ENCODE assay signal across 15 cellular contexts in the genomic region with DNA sequence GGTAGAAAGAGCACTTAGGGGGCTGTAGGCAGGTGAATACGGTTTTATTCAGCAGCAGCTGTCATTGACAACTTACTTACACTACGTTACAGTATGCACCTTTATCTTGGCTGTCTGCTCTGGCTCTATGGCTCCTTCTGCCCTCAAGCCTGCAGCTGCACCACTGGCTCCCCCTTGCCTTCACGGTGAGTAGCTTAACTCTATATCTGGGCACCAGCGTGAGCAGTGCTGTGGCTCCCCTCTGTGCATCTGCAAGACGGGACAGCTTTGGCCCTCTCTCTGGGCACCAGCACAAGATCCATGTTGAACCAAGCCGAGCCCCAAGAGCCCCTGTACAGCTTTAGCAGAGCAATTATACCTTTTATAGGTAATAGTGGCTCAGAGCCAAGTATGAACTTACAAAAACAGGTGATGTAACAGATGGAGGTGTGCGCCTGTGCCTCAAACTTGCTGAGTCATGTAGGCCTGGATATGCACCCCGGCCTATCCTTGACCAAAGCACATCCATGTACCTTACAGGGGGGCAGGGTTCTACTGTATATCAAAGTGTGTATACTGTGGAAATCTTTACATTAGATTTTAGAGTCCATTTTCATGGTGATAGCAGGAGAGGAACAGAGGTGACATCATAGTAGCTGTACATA.
A peak's percentile ranks its signal among the peaks of the same experiment; 100 is the strongest.
DNase-seq lines count a peak whose midpoint lies in the region; ATAC-seq, FAIRE-seq and TF ChIP-seq lines count a peak whose summit lies in the region.
"Had no signal": no experiment of that assay in that cellular context is flagged by ENCODE, and none has a peak within 500 bp of the region (broad histone marks: within the 10 kb centered on the region; RNA-seq: fewer than 3 reads in every experiment).

No MANE protein-coding gene starts in this region.

- H3K36me3 ChIP-seq in K562 (ENCODE audit: control insufficient read depth, insufficient read depth, low read length), result no peaks in the 10 kb centered on the region
- H3K36me3 ChIP-seq in upper lobe of right lung, result no peaks in the 10 kb centered on the region
- no peaks in the 10 kb centered on the region for H3K36me3 ChIP-seq in effector memory CD4-positive, alpha-beta T cell (ENCODE audit: control insufficient read depth, insufficient read depth, low read length)
- H3K36me3 ChIP-seq: suprapubic skin had no signal

- TF ChIP-seq RAD21 in K562 (CRISPR knock-in tag; conservative IDR thresholded peaks at IDR 0.05 in 1 of 2, IDR thresholded peaks at IDR 0.05 in 1 of 2), result peak; percentile 81 to 86

- no peak overlapping the region for H3K27ac ChIP-seq in K562 (ENCODE audit: extremely low read depth, low read depth, low read length)
- no peak overlapping the region for H3K27ac ChIP-seq in upper lobe of right lung
- H3K27ac ChIP-seq in effector memory CD4-positive, alpha-beta T cell (ENCODE audit: insufficient read depth, low read length, poor library complexity, severe bottlenecking), result no peak overlapping the region
- H3K27ac ChIP-seq: suprapubic skin had no signal

- BruUV-seq in K562 (replicated peaks; lab: Mats Ljungman, UMichigan), result no TSS peak

- DNase-seq in activated naive CD8-positive, alpha-beta T cell treated with anti-CD3 and anti-CD28 coated beads, Interleukin-2, amount 50 U/mL, for 24 hours, result no peak
- no peak for DNase-seq in activated naive CD8-positive, alpha-beta T cell treated with anti-CD3 and anti-CD28 coated beads for 36 hours
- DNase-seq in NB4 (ENCODE audit: low read depth), result peak; percentile 28
- DNase-seq in K562 (ENCODE audit: extremely low read depth in 1 of 4, low spot score in 3 of 4), result peak in 3 of 4 experiments; percentile 23 to 59 (median 25)
- no peak for DNase-seq in upper lobe of right lung
- DNase-seq in OCI-M2 (lab: John Stamatoyannopoulos, UW; ENCODE audit: unreplicated experiment), result no peak
- no peak for DNase-seq in HuH-7.5 (ENCODE audit: low spot score)
- DNase-seq in effector memory CD4-positive, alpha-beta T cell, result no peak
- DNase-seq: activated B cell treated with CpG ODN at 0.5 μM for 24 hours; activated gamma-delta T cell; GDM1; SHP77 treated with DMSO at 0.1 percent for 48 hours; stimulated activated CD4-positive, alpha-beta T cell treated with anti-CD3 and anti-CD28 coated beads, Interleukin-1b, Interleukin-23, amount 100 ng/mL, for 48 hours had no signal

- no peaks in the 10 kb centered on the region for H3K9me1 ChIP-seq in K562 (ENCODE audit: control insufficient read depth, insufficient read depth, low read length)

- peaks cover 5% of the 10 kb centered on the region for H3K9me3 Mint-ChIP-seq in activated naive CD8-positive, alpha-beta T cell treated with anti-CD3 and anti-CD28 coated beads, Interleukin-2, amount 50 U/mL, for 24 hours
- peaks cover 3% of the 10 kb centered on the region for H3K9me3 Mint-ChIP-seq in activated naive CD8-positive, alpha-beta T cell treated with anti-CD3 and anti-CD28 coated beads for 36 hours

- in situ Hi-C loops in K562 (cut with MboI), result no loop called here

- no peak for TF ChIP-seq CTCF in NB4 (IDR thresholded peaks at IDR 0.05; ENCODE audit: low read depth, low read length)
- TF ChIP-seq CTCF in K562 (IDR thresholded peaks at IDR 0.05 in 2 of 3, conservative IDR thresholded peaks at IDR 0.05 in 1 of 3; ENCODE audit: insufficient read depth in 2 of 3, low read depth in 1 of 3, low read length in 3 of 3), result peak; percentile 49 to 95 (median 89); a peak in 5 of 6 replicates
- no peak for TF ChIP-seq CTCF in upper lobe of right lung (IDR thresholded peaks at IDR 0.05)

- no peak overlapping the region for H3K4me3 ChIP-seq in NB4 (ENCODE audit: low read depth, low read length)
- H3K4me3 ChIP-seq in K562, result no peak overlapping the region
- H3K4me3 ChIP-seq in upper lobe of right lung, result no peak overlapping the region
- no peak overlapping the region for H3K4me3 ChIP-seq in effector memory CD4-positive, alpha-beta T cell (ENCODE audit: insufficient read depth, low read depth, low read length, poor library complexity, severe bottlenecking)
- H3K4me3 ChIP-seq: suprapubic skin had no signal

- CTCF ChIA-PET in K562 (lab: Yijun Ruan, JAX; ENCODE audit: low intra/inter-chr PET ratio), result no interaction called here

- peak overlapping the region; percentile 73 for H2AFZ ChIP-seq in K562 (ENCODE audit: low read depth, low read length)

- ATAC-seq in activated naive CD8-positive, alpha-beta T cell treated with anti-CD3 and anti-CD28 coated beads, Interleukin-2, amount 50 U/mL, for 24 hours, result peak; percentile 20
- peak; percentile 90 for ATAC-seq in K562
- ATAC-seq in upper lobe of right lung, result peak; percentile 35
- ATAC-seq: sciatic nerve had no signal

- H3K9me3 ChIP-seq in K562 (replicated peaks; ENCODE audit: control insufficient read depth, insufficient read depth, low read depth, low read length) (no peaks in the 10 kb centered on the region), upper lobe of right lung (no peaks in the 10 kb centered on the region)
- H3K9me3 ChIP-seq in effector memory CD4-positive, alpha-beta T cell (ENCODE audit: control insufficient read depth, low read length), result no peaks in the 10 kb centered on the region
- H3K9me3 ChIP-seq: suprapubic skin had no signal

- intact Hi-C loops in K562 (cut with micrococcal nuclease), result loop anchor here (1.0 kb wide), 1 partner anchor 331 kb away; no protein-coding TSS in a partner anchor
- intact Hi-C loops in upper lobe of right lung (cut with DNase I), result no loop called here

- no peak for TF ChIP-seq POLR2A in NB4 (IDR thresholded peaks at IDR 0.05; ENCODE audit: extremely low read depth, insufficient read length)
- no peak for TF ChIP-seq POLR2A in K562 (conservative IDR thresholded peaks at IDR 0.05)

- TF ChIP-seq EP300 in K562 (IDR thresholded peaks at IDR 0.05; ENCODE audit: low read length), result no peak

- H3K79me2 ChIP-seq in K562 (ENCODE audit: control insufficient read depth, insufficient read depth, low read length), result no peaks in the 10 kb centered on the region

- POLR2A ChIA-PET in K562 (lab: Yijun Ruan, JAX), result no interaction called here

- H3K27me3 ChIP-seq in K562 (ENCODE audit: control insufficient read depth in 2 of 2, insufficient read depth in 2 of 2, low read length in 2 of 2), result no peaks in the 10 kb centered on the region
- H3K27me3 ChIP-seq in upper lobe of right lung, result no peaks in the 10 kb centered on the region
- no peaks in the 10 kb centered on the region for H3K27me3 ChIP-seq in effector memory CD4-positive, alpha-beta T cell (replicated peaks; ENCODE audit: control insufficient read depth, insufficient read depth, low read length, poor library complexity, severe bottlenecking)
- H3K27me3 ChIP-seq: suprapubic skin had no signal

- H3K27me3 Mint-ChIP-seq in activated naive CD8-positive, alpha-beta T cell treated with anti-CD3 and anti-CD28 coated beads, Interleukin-2, amount 50 U/mL, for 24 hours, result no peaks in the 10 kb centered on the region
- H3K27me3 Mint-ChIP-seq in activated naive CD8-positive, alpha-beta T cell treated with anti-CD3 and anti-CD28 coated beads for 36 hours, result no peaks in the 10 kb centered on the region
- H3K27me3 Mint-ChIP-seq: activated B cell treated with CpG ODN at 0.5 μM for 24 hours had no signal

- no peak overlapping the region for H3K9ac ChIP-seq in K562 (ENCODE audit: insufficient read depth in 1 of 2, low read depth in 2 of 2, low read length in 2 of 2)

- H3K4me1 ChIP-seq in K562 (replicated peaks in 1 of 2; ENCODE audit: control insufficient read depth in 2 of 2, insufficient read depth in 2 of 2, low read length in 2 of 2), result peaks cover 0 to 23% of the 10 kb centered on the region in 2 experiments; a peak in 3 of 5 replicates
- no peaks in the 10 kb centered on the region for H3K4me1 ChIP-seq in upper lobe of right lung
- H3K4me1 ChIP-seq in effector memory CD4-positive, alpha-beta T cell (ENCODE audit: control insufficient read depth, insufficient read depth, low read length, poor library complexity, severe bottlenecking), result no peaks in the 10 kb centered on the region
- H3K4me1 ChIP-seq: suprapubic skin had no signal

- 21% methylated on average over 8 of the region's 8 CpGs for WGBS in K562 (ENCODE audit: insufficient coverage, low coverage, missing lambda C conversion rate)

- H3K4me1 Mint-ChIP-seq in activated naive CD8-positive, alpha-beta T cell treated with anti-CD3 and anti-CD28 coated beads, Interleukin-2, amount 50 U/mL, for 24 hours, result no peaks in the 10 kb centered on the region
- H3K4me1 Mint-ChIP-seq in activated naive CD8-positive, alpha-beta T cell treated with anti-CD3 and anti-CD28 coated beads for 36 hours, result no peaks in the 10 kb centered on the region

- no peak overlapping the region for H3K27ac Mint-ChIP-seq in activated naive CD8-positive, alpha-beta T cell treated with anti-CD3 and anti-CD28 coated beads, Interleukin-2, amount 50 U/mL, for 24 hours
- no peak overlapping the region for H3K27ac Mint-ChIP-seq in activated naive CD8-positive, alpha-beta T cell treated with anti-CD3 and anti-CD28 coated beads for 36 hours
- H3K27ac Mint-ChIP-seq: activated B cell treated with CpG ODN at 0.5 μM for 24 hours had no signal

- H4K20me1 ChIP-seq in K562 (replicated peaks; ENCODE audit: control insufficient read depth, insufficient read depth, low read length), result no peaks in the 10 kb centered on the region

- H3K4me2 ChIP-seq in K562 (ENCODE audit: insufficient read depth, low read length), result no peak overlapping the region

- no peak for FAIRE-seq in K562 (lab: Jason Lieb, UNC)

- H3K4me3 Mint-ChIP-seq in activated naive CD8-positive, alpha-beta T cell treated with anti-CD3 and anti-CD28 coated beads, Interleukin-2, amount 50 U/mL, for 24 hours, result no peak overlapping the region
- no peak overlapping the region for H3K4me3 Mint-ChIP-seq in activated naive CD8-positive, alpha-beta T cell treated with anti-CD3 and anti-CD28 coated beads for 36 hours
- H3K4me3 Mint-ChIP-seq: activated B cell treated with CpG ODN at 0.5 μM for 24 hours had no signal

- no peaks in the 10 kb centered on the region for H3K36me3 Mint-ChIP-seq in activated naive CD8-positive, alpha-beta T cell treated with anti-CD3 and anti-CD28 coated beads, Interleukin-2, amount 50 U/mL, for 24 hours (ENCODE audit: low read depth)
- peaks cover 2% of the 10 kb centered on the region for H3K36me3 Mint-ChIP-seq in activated naive CD8-positive, alpha-beta T cell treated with anti-CD3 and anti-CD28 coated beads for 36 hours

TF ChIP-seq in K562, 482 proteins besides CTCF, POLR2A, EP300 and RAD21 (continues in another document):
- TF ChIP-seq BACH1 (tag; IDR thresholded peaks at IDR 0.05) (peak; percentile 92), PCBP1 (IDR thresholded peaks at IDR 0.05; ENCODE audit: low read depth, low read length, poor library complexity, severe bottlenecking) (no peak), RBM25 (IDR thresholded peaks at IDR 0.05; ENCODE audit: low read depth, low read length, severe bottlenecking) (no peak), HDAC8 (tag; IDR thresholded peaks at IDR 0.05) (peak; percentile 51; the same call in 1 of the 2 replicates), SIN3B (IDR thresholded peaks at IDR 0.05; ENCODE audit: low read depth) (no peak), HSF4 (CRISPR knock-in tag; IDR thresholded peaks at IDR 0.05; ENCODE audit: borderline replicate concordance) (0 out of 2 replicates have a peak, but pooled peaks have one; percentile 43), ZNF165 (CRISPR knock-in tag; IDR thresholded peaks at IDR 0.05; ENCODE audit: borderline replicate concordance) (no peak), POLR2G (IDR thresholded peaks at IDR 0.05; ENCODE audit: low read depth, low read length) (no peak)

Comparison
In these comparisons a context has a peak if more than half of its experiments do, and no peak if none do; other contexts are left out.
1. ATAC-seq: peak in every context shown above with its lines; median percentile 90 in K562; 35 in upper lobe of right lung; 20 in activated naive CD8-positive, alpha-beta T cell treated with anti-CD3 and anti-CD28 coated beads, Interleukin-2, amount 50 U/mL, for 24 hours.
2. DNase-seq: peak in NB4 (single experiment) and K562 (3 of 4); none in activated naive CD8-positive, alpha-beta T cell treated with anti-CD3 and anti-CD28 coated beads, Interleukin-2, amount 50 U/mL, for 24 hours (single experiment), activated naive CD8-positive, alpha-beta T cell treated with anti-CD3 and anti-CD28 coated beads for 36 hours (single experiment), upper lobe of right lung (single experiment), OCI-M2 (single experiment), HuH-7.5 (single experiment) and effector memory CD4-positive, alpha-beta T cell (0 of 3).
3. CTCF ChIP-seq: peak in K562 (3 of 3); none in NB4 (single experiment) and upper lobe of right lung (single experiment).